In genomic region chr11:73359930-73360742, GRCh38 we compare ENCODE assay signal across 9 cellular contexts. TPM values are rescaled to one million over a fixed set of nuclear protein-coding genes. Genes with fewer than 3 reads are reported as not detected.
A peak's percentile ranks its signal among the peaks of the same experiment; 100 is the strongest.
DNase-seq lines count a peak whose midpoint lies in the region; ATAC-seq and TF ChIP-seq lines count a peak whose summit lies in the region.
"Had no signal": no experiment of that assay in that cellular context is flagged by ENCODE, and none has a peak within 500 bp of the region (broad histone marks: within the 10 kb centered on the region; RNA-seq: fewer than 3 reads in every experiment).

No MANE protein-coding gene starts in this region.

- no peak overlapping the region for H3K4me3 Mint-ChIP-seq in activated CD4-positive, alpha-beta memory T cell treated with anti-CD3 and anti-CD28 coated beads, Interleukin-2, amount 10 ng/mL, durations not matched to agents 7 days and 5 days
- H3K4me3 Mint-ChIP-seq: T-cell had no signal

- no peaks in the 10 kb centered on the region for H3K27me3 Mint-ChIP-seq in activated CD4-positive, alpha-beta memory T cell treated with anti-CD3 and anti-CD28 coated beads, Interleukin-2, amount 10 ng/mL, durations not matched to agents 7 days and 5 days
- H3K27me3 Mint-ChIP-seq: T-cell had no signal

- peak overlapping the region; percentile 7 for H3K4me3 ChIP-seq in thoracic aorta

- H3K9me3 ChIP-seq in thoracic aorta, result no peaks in the 10 kb centered on the region

- CTCF ChIA-PET in activated CD4-positive, alpha-beta memory T cell treated with anti-CD3 and anti-CD28 coated beads, Interleukin-2, amount 10 ng/mL, durations not matched to agents 7 days and 5 days (lab: Charles Lee), result interaction anchor here (0.6 to 12.4 kb wide), 7 partner anchors 8 to 689 kb away, joined by 3 to 139 read pairs (median 3); no protein-coding TSS in a partner anchor

- no peaks in the 10 kb centered on the region for H3K4me1 Mint-ChIP-seq in activated CD4-positive, alpha-beta memory T cell treated with anti-CD3 and anti-CD28 coated beads, Interleukin-2, amount 10 ng/mL, durations not matched to agents 7 days and 5 days

- no peak for ATAC-seq in thoracic aorta (ENCODE audit: insufficient number of reproducible peaks, low FRiP score, low read depth)
- ATAC-seq in HG03520 (IDR thresholded peaks at IDR 0.05; ENCODE audit: unreplicated experiment), result no peak
- ATAC-seq in HG03135 (IDR thresholded peaks at IDR 0.05; ENCODE audit: unreplicated experiment), result no peak

- peak; percentile 13 for TF ChIP-seq CTCF in thoracic aorta (IDR thresholded peaks at IDR 0.05)

- H3K36me3 ChIP-seq in thoracic aorta, result peaks cover 74% of the 10 kb centered on the region

- DNase-seq in Daoy (ENCODE audit: low read depth), result peak; percentile 33
- peak; percentile 49 for DNase-seq in LHCN-M2 (ENCODE audit: low read depth)
- DNase-seq in activated CD4-positive, alpha-beta memory T cell treated with anti-CD3 and anti-CD28 coated beads, Interleukin-2, amount 10 ng/mL, durations not matched to agents 7 days and 5 days, result peak; percentile 39
- DNase-seq in germinal center (ENCODE audit: low spot score), result peak; percentile 44
- no peak for DNase-seq in thoracic aorta (ENCODE audit: low spot score)
- DNase-seq in posterior cingulate gyrus, result no peak

- H3K27ac Mint-ChIP-seq in activated CD4-positive, alpha-beta memory T cell treated with anti-CD3 and anti-CD28 coated beads, Interleukin-2, amount 10 ng/mL, durations not matched to agents 7 days and 5 days, result no peak overlapping the region
- H3K27ac Mint-ChIP-seq: T-cell had no signal

- H3K4me1 ChIP-seq in thoracic aorta (ENCODE audit: control insufficient read depth in 1 of 2, low read depth in 2 of 2), result peaks cover 20 to 41% of the 10 kb centered on the region in 2 donors

- intact Hi-C loops in posterior cingulate gyrus (cut with DNase I), result no loop called here

- no peaks in the 10 kb centered on the region for H3K9me3 Mint-ChIP-seq in activated CD4-positive, alpha-beta memory T cell treated with anti-CD3 and anti-CD28 coated beads, Interleukin-2, amount 10 ng/mL, durations not matched to agents 7 days and 5 days
- H3K9me3 Mint-ChIP-seq: T-cell had no signal

- peak overlapping the region; percentile 80 to 86 for H3K27ac ChIP-seq in thoracic aorta

- no peaks in the 10 kb centered on the region for H3K27me3 ChIP-seq in thoracic aorta (replicated peaks; ENCODE audit: insufficient read depth)

- POLR2A ChIA-PET in activated CD4-positive, alpha-beta memory T cell treated with anti-CD3 and anti-CD28 coated beads, Interleukin-2, amount 10 ng/mL, durations not matched to agents 7 days and 5 days (lab: Charles Lee), result interaction anchor here (1.1 to 1.5 kb wide), 3 partner anchors 8 to 23 kb away, joined by 3 to 5 read pairs (median 3); no protein-coding TSS in a partner anchor

- H3K36me3 Mint-ChIP-seq in activated CD4-positive, alpha-beta memory T cell treated with anti-CD3 and anti-CD28 coated beads, Interleukin-2, amount 10 ng/mL, durations not matched to agents 7 days and 5 days (ENCODE audit: low read depth), result no peaks in the 10 kb centered on the region
- H3K36me3 Mint-ChIP-seq: T-cell had no signal

RNA-seq across cellular contexts. Expression of gene RELT, which starts 16.1 kb away (rescaled TPM):
- 10.3 and 11.2 TPM in 2 replicates for total RNA-seq in Daoy (2014; rRNA removed; shearing (Covaris generic))
- 12.9 and 13.0 TPM in 2 replicates for total RNA-seq in LHCN-M2 (2014; rRNA removed)
- 4.5 TPM for polyA plus RNA-seq in LHCN-M2 (2012)
- 10 to 100 TPM; 26.0 to 27.3 TPM for total RNA-seq in activated CD4-positive, alpha-beta memory T cell treated with anti-CD3 and anti-CD28 coated beads, Interleukin-2, amount 10 ng/mL, durations not matched to agents 7 days and 5 days
- 10 to 100 TPM in 1 of 2 donors, 1 to 10 TPM in 1; 6.5 to 14.2 TPM for total RNA-seq in thoracic aorta

RNA-seq across cellular contexts. Expression of gene ARHGEF17, which starts 52.1 kb away (rescaled TPM):
- 4.7 and 6.0 TPM in 2 replicates for total RNA-seq in Daoy (2014; rRNA removed; shearing (Covaris generic))
- 13.8 and 15.7 TPM in 2 replicates for total RNA-seq in LHCN-M2 (2014; rRNA removed)
- 33.9 TPM for polyA plus RNA-seq in LHCN-M2 (2012)
- total RNA-seq in activated CD4-positive, alpha-beta memory T cell treated with anti-CD3 and anti-CD28 coated beads, Interleukin-2, amount 10 ng/mL, durations not matched to agents 7 days and 5 days, result under 1 TPM; 0.05 TPM
- total RNA-seq in thoracic aorta, result 100 to 1,000 TPM; 244 to 308 TPM

Comparison
In these comparisons a context has a peak if more than half of its experiments do, and no peak if none do; other contexts are left out.
1. DNase-seq: peak in Daoy (single experiment), LHCN-M2 (single experiment), activated CD4-positive, alpha-beta memory T cell treated with anti-CD3 and anti-CD28 coated beads, Interleukin-2, amount 10 ng/mL, durations not matched to agents 7 days and 5 days (single experiment) and germinal center (single experiment); none in thoracic aorta (single experiment) and posterior cingulate gyrus (0 of 10).
2. RNA of gene ARHGEF17, which starts 52.1 kb away (total RNA-seq): 244 to 308 TPM in thoracic aorta; 13.8 to 15.7 TPM in LHCN-M2, 4.7 to 6.0 TPM in Daoy and 0.05 TPM in activated CD4-positive, alpha-beta memory T cell treated with anti-CD3 and anti-CD28 coated beads, Interleukin-2, amount 10 ng/mL, durations not matched to agents 7 days and 5 days; every median in the first group is over 10 times any median in the second.